19 cellular contexts compared by ENCODE assay signal in the genomic region with DNA sequence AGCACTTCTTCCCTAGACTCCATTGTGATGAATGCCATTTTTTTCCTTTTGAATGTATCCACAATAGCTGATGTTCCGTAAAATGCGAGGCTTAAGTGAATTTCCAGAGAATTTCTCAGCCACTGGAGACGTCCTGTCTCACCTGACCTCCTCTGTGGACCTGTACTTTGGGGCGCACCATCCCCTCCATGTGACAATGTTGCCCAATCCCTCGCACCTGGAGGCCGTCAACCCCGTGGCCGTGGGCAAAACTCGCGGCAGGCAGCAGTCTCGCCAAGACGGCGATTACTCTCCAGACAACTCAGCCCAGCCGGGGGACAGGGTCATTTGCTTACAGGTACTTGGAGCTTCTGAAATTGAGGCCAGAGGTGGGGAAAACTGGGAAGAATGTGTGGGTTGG.
"Had no signal": no experiment of that assay in that cellular context is flagged by ENCODE, and none has a peak within 500 bp of the region (broad histone marks: within the 10 kb centered on the region; RNA-seq: fewer than 3 reads in every experiment).

No MANE protein-coding gene starts in this region.

- H3K27ac Mint-ChIP-seq: natural killer cell had no signal

- DNase-seq: colonic mucosa; dermis blood vessel endothelial cell; erythroblast; foreskin keratinocyte; kidney; left cardiac atrium; left ventricle myocardium superior; mucosa of descending colon; natural killer cell; posterior cingulate gyrus; right cardiac atrium; stimulated activated CD4-positive, alpha-beta T cell treated with anti-CD3 and anti-CD28 coated beads, Interleukin-4, amount 100 ng/mL, for 1 hour; stimulated activated naive CD4-positive, alpha-beta T cell; stomach; substantia nigra; transverse colon had no signal

- H3K36me3 Mint-ChIP-seq: natural killer cell had no signal

- H3K4me2 ChIP-seq: hepatocyte had no signal

- H3K27me3 ChIP-seq: colonic mucosa, foreskin keratinocyte, hepatocyte, stomach, transverse colon had no signal

- H3K4me3 ChIP-seq: colonic mucosa, hepatocyte, mucosa of descending colon, stomach, thoracic aorta, transverse colon had no signal

- H3K9me3 Mint-ChIP-seq: natural killer cell, neural crest cell had no signal

- H3K79me2 ChIP-seq: hepatocyte had no signal

- H3K4me3 Mint-ChIP-seq: natural killer cell, neural crest cell had no signal

- H2AFZ ChIP-seq: hepatocyte had no signal

- H3K4me1 Mint-ChIP-seq: natural killer cell, neural crest cell had no signal

- H3K9me3 ChIP-seq: colonic mucosa, mucosa of descending colon, stomach, thoracic aorta, transverse colon had no signal

- H3K4me1 ChIP-seq: colonic mucosa, foreskin keratinocyte, transverse colon had no signal

- ATAC-seq: foreskin keratinocyte, left cardiac atrium, left ventricle myocardium superior, mucosa of descending colon, natural killer cell, right cardiac atrium had no signal

- H3K27ac ChIP-seq: colonic mucosa, foreskin keratinocyte, hepatocyte, stomach, thoracic aorta, transverse colon had no signal
